ENCODE assay signal across 28 cellular contexts in the genomic region with DNA sequence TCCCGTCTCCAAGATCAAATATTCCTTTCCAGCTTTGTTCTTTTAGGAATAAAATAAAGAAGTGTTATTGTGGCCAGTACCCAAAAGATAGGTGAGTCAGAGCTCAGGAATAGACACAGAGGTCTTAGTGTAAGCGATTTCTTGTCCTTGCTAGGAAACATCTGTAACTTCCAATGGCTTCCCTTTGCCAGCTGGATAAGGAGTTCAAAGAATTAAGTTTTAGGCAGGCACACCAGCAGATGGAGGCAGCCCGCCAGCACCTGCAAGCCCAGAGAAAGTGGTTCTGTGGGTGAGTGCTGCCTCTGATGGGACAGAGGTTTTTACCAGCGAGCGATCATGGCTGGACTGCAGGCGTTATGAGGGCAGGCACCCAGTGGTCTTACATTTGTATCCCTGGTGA.
A peak's percentile ranks its signal among the peaks of the same experiment; 100 is the strongest.
DNase-seq lines count a peak whose midpoint lies in the region; TF ChIP-seq lines count a peak whose summit lies in the region.
"Had no signal": no experiment of that assay in that cellular context is flagged by ENCODE, and none has a peak within 500 bp of the region (broad histone marks: within the 10 kb centered on the region; RNA-seq: fewer than 3 reads in every experiment).

No MANE protein-coding gene starts in this region.

- H3K23ac ChIP-seq in mesenchymal stem cell (ENCODE audit: low read length in 2 of 2): no peak overlapping the region

- H3K27me3 ChIP-seq in AG04450 (ENCODE audit: control insufficient read depth, insufficient read depth, low read length) (no peaks in the 10 kb centered on the region), mesenchymal stem cell (ENCODE audit: control insufficient read depth in 1 of 2, insufficient read depth in 1 of 2, low read length in 2 of 2) (no peaks in the 10 kb centered on the region)
- H3K27me3 ChIP-seq: adrenal gland, BE2C, pancreas had no signal

- no peaks in the 10 kb centered on the region for H3K9me2 ChIP-seq in OCI-LY7 (ENCODE audit: insufficient read depth, low read length)

- TF ChIP-seq CTCF in AG04450 (IDR thresholded peaks at IDR 0.05; ENCODE audit: low read depth, low read length) (0 out of 2 replicates have a peak, but pooled peaks have one; percentile 3), fibroblast of villous mesenchyme (IDR thresholded peaks at IDR 0.05; ENCODE audit: insufficient read depth, low read depth, low read length) (no peak), OCI-LY7 (conservative IDR thresholded peaks at IDR 0.05; ENCODE audit: low read length) (no peak)

- no peak overlapping the region for H3K4me2 ChIP-seq in mesenchymal stem cell (ENCODE audit: low read length, poor library complexity, severe bottlenecking)
- no peak overlapping the region for H3K4me2 ChIP-seq in OCI-LY7 (ENCODE audit: low read length)
- H3K4me2 ChIP-seq: A549 had no signal

- H3K79me1 ChIP-seq in mesenchymal stem cell (replicated peaks; ENCODE audit: low read length, poor library complexity, severe bottlenecking): peaks cover 2% of the 10 kb centered on the region

- peak; percentile 52 for DNase-seq in AG04450 (ENCODE audit: low read depth, low spot score)
- DNase-seq in amniotic epithelial cell (ENCODE audit: low read depth): peak; percentile 36
- DNase-seq in fibroblast of villous mesenchyme (ENCODE audit: low read depth): peak; percentile 30
- no peak for DNase-seq in mesenchymal stem cell
- no peak for DNase-seq in HPDE6-E6E7 (ENCODE audit: extremely low spot score)
- no peak for DNase-seq in OCI-LY7 (ENCODE audit: low spot score)
- DNase-seq in activated gamma-delta T cell (lab: John Stamatoyannopoulos, UW): no peak
- DNase-seq in NCI-H2227 (lab: John Stamatoyannopoulos, UW; ENCODE audit: unreplicated experiment): no peak
- DNase-seq: activated CD8-positive, alpha-beta memory T cell treated with anti-CD3 and anti-CD28 coated beads for 24 hours; activated naive CD4-positive, alpha-beta T cell; activated T-cell treated with anti-CD3 and anti-CD28 coated beads, Interleukin-2, amount 50 U/mL, for 1 hour; BE2C; cortex of kidney; GDM1; GOT3; head of caudate nucleus; Karpas-422; left colon; natural killer cell; NCI-H1694; NCI-H2171 treated with DMSO at 0.1 percent for 48 hours; NCI-H526; stimulated activated CD4-positive, alpha-beta T cell treated with anti-CD3 and anti-CD28 coated beads, Interleukin-15, amount 100 ng/mL, for 24 hours; stimulated activated CD8-positive, alpha-beta memory T cell treated with anti-CD3 and anti-CD28 coated beads, Interleukin-4, amount 100 ng/mL, for 48 hours; T-helper 1 cell had no signal

- H3K27ac ChIP-seq in AG04450 (ENCODE audit: low read depth, low read length) (no peak overlapping the region), mesenchymal stem cell (ENCODE audit: low read length, poor library complexity, severe bottlenecking) (no peak overlapping the region), OCI-LY7 (ENCODE audit: low read depth, low read length, poor library complexity, severe bottlenecking) (no peak overlapping the region)
- H3K27ac ChIP-seq: A549, adrenal gland, pancreas had no signal

- H3K4me1 ChIP-seq in mesenchymal stem cell (ENCODE audit: control insufficient read depth, insufficient read depth, low read depth, low read length) (peaks cover 5% of the 10 kb centered on the region), OCI-LY7 (ENCODE audit: insufficient read depth, low read length, poor library complexity, severe bottlenecking) (no peaks in the 10 kb centered on the region)
- H3K4me1 ChIP-seq: A549, pancreas had no signal

- no peaks in the 10 kb centered on the region for H4K20me1 ChIP-seq in OCI-LY7 (ENCODE audit: insufficient read depth, low read length)

- H2AK5ac ChIP-seq in mesenchymal stem cell (ENCODE audit: low read length, severe bottlenecking): no peak overlapping the region

- POLR2A ChIA-PET in AG04450 (lab: Yijun Ruan, JAX): interaction anchor here (0.6 kb wide), 1 partner anchor 20 kb away, joined by 3 read pairs; no protein-coding TSS in a partner anchor
- POLR2A ChIA-PET in OCI-LY7 (lab: Charles Lee): interaction anchor here (0.9 kb wide), 1 partner anchor 63 kb away, joined by 3 read pairs; no protein-coding TSS in a partner anchor

- WGBS in mesenchymal stem cell: 89% methylated on average over 5 of the region's 6 CpGs

- H2BK5ac ChIP-seq in mesenchymal stem cell (ENCODE audit: low read depth, low read length, poor library complexity, severe bottlenecking): no peak overlapping the region

- CTCF ChIA-PET in AG04450 (lab: Charles Lee): no interaction called here
- CTCF ChIA-PET in OCI-LY7 (lab: Charles Lee; ENCODE audit: unreplicated experiment): no interaction called here

- H2AFZ ChIP-seq in mesenchymal stem cell (ENCODE audit: low read depth, low read length) (no peak overlapping the region), OCI-LY7 (ENCODE audit: low read length) (no peak overlapping the region)

- intact Hi-C loops in OCI-LY7 (cut with micrococcal nuclease; ENCODE audit: unreplicated experiment): no loop called here

- no peak overlapping the region for H3K9ac ChIP-seq in mesenchymal stem cell (ENCODE audit: low read length)

- H4K8ac ChIP-seq in mesenchymal stem cell (ENCODE audit: low read length): no peak overlapping the region

- H3K36me3 ChIP-seq in mesenchymal stem cell (ENCODE audit: control insufficient read depth in 1 of 2, insufficient read depth in 2 of 2, low read depth in 1 of 2, low read length in 2 of 2) (peaks cover 0 to 3% of the 10 kb centered on the region in 2 experiments), OCI-LY7 (ENCODE audit: insufficient read depth, low read length) (peaks cover 43% of the 10 kb centered on the region)
- H3K36me3 ChIP-seq: adrenal gland, BE2C, pancreas had no signal

- H3K4me3 ChIP-seq in AG04450 (ENCODE audit: low read depth, low read length) (no peak overlapping the region), fibroblast of villous mesenchyme (ENCODE audit: low read depth, low read length) (no peak overlapping the region), mesenchymal stem cell (ENCODE audit: insufficient read depth in 1 of 2, low read depth in 1 of 2, low read length in 2 of 2) (no peak overlapping the region), OCI-LY7 (ENCODE audit: low read depth, low read length, poor library complexity, severe bottlenecking) (no peak overlapping the region)
- H3K4me3 ChIP-seq: A549, adrenal gland, pancreas had no signal

- H3K18ac ChIP-seq in mesenchymal stem cell (ENCODE audit: low read depth in 1 of 2, low read length in 2 of 2): peak overlapping the region; percentile 9 to 11

- no peak overlapping the region for H2BK120ac ChIP-seq in mesenchymal stem cell (ENCODE audit: low read depth, low read length)

- H3K79me2 ChIP-seq in OCI-LY7 (ENCODE audit: insufficient read depth, low read depth, low read length): no peaks in the 10 kb centered on the region

- H3K9me3 ChIP-seq in AG04450 (ENCODE audit: control insufficient read depth, insufficient read depth, low read length): no peaks in the 10 kb centered on the region
- no peaks in the 10 kb centered on the region for H3K9me3 ChIP-seq in mesenchymal stem cell (ENCODE audit: control insufficient read depth, low read length)
- H3K9me3 ChIP-seq in OCI-LY7 (ENCODE audit: low read length): no peaks in the 10 kb centered on the region
- H3K9me3 ChIP-seq: A549, adrenal gland, BE2C, pancreas had no signal

- no peak overlapping the region for H2BK15ac ChIP-seq in mesenchymal stem cell (ENCODE audit: low read depth, poor library complexity, severe bottlenecking)

- peak overlapping the region in 1 of 2 experiments; percentile 37 for H2BK12ac ChIP-seq in mesenchymal stem cell (ENCODE audit: low read length in 2 of 2)

- H4K91ac ChIP-seq in mesenchymal stem cell (ENCODE audit: low read length): peak overlapping the region; percentile 55

- BruUV-seq in OCI-LY7 (replicated peaks; lab: Mats Ljungman, UMichigan): no TSS peak

- H3K14ac ChIP-seq in mesenchymal stem cell (ENCODE audit: low read length in 2 of 2): no peak overlapping the region

- peak overlapping the region in 1 of 2 experiments; percentile 35 for H3K4ac ChIP-seq in mesenchymal stem cell (ENCODE audit: low read depth in 1 of 2, low read length in 2 of 2)

Comparison
In these comparisons a context has a peak if more than half of its experiments do, and no peak if none do; other contexts are left out.
1. DNase-seq: peak in AG04450 (single experiment), amniotic epithelial cell (single experiment) and fibroblast of villous mesenchyme (single experiment); none in mesenchymal stem cell (single experiment), HPDE6-E6E7 (single experiment), OCI-LY7 (single experiment), activated gamma-delta T cell (single experiment) and NCI-H2227 (single experiment).